In genomic region chr18:13849791-13850190, GRCh38 we compare ENCODE assay signal across 8 cellular contexts. TPM values are rescaled to one million over a fixed set of nuclear protein-coding genes. Genes with fewer than 3 reads are reported as not detected.
"Had no signal": no experiment of that assay in that cellular context is flagged by ENCODE, and none has a peak within 500 bp of the region (broad histone marks: within the 10 kb centered on the region; RNA-seq: fewer than 3 reads in every experiment).

No MANE protein-coding gene starts in this region.

- DNase-seq: GM23248, GOT3, H7, HFFc6 had no signal

- H3K27ac ChIP-seq: GM23248, HL-60 had no signal

- H3K4me3 ChIP-seq: GM23248, HAP-1 had no signal

- H3K36me3 ChIP-seq: HAP-1 had no signal

- H3K4me3 Mint-ChIP-seq: HFFc6, IgD-negative memory B cell had no signal

- H3K4me1 ChIP-seq: HAP-1 had no signal

- H3K9ac ChIP-seq: GM23248 had no signal

- H3K9me3 ChIP-seq: HAP-1 had no signal

- H2AFZ ChIP-seq: GM23248 had no signal

- H3K27ac Mint-ChIP-seq: HFFc6, IgD-negative memory B cell had no signal

- H3K4me1 Mint-ChIP-seq: IgD-negative memory B cell had no signal

RNA-seq across cellular contexts. Expression of gene MC5R, which starts 25.8 kb away (rescaled TPM):
- total RNA-seq: GM23248, H7, HepG2, HFFc6 had no signal
- polyA plus RNA-seq: GM23248, HepG2, IgD-negative memory B cell had no signal
